Comparison of ENCODE assay signal across 17 cellular contexts in genomic region chr13:51258612-51259358, GRCh38. TPM values are rescaled to one million over a fixed set of nuclear protein-coding genes. Genes with fewer than 3 reads are reported as not detected.
A peak's percentile ranks its signal among the peaks of the same experiment; 100 is the strongest.
DNase-seq lines count a peak whose midpoint lies in the region; ATAC-seq and TF ChIP-seq lines count a peak whose summit lies in the region.
"Had no signal": no experiment of that assay in that cellular context is flagged by ENCODE, and none has a peak within 500 bp of the region (broad histone marks: within the 10 kb centered on the region; RNA-seq: fewer than 3 reads in every experiment).

No MANE protein-coding gene starts in this region.

- no peak overlapping the region for H3K14ac ChIP-seq in neuronal stem cell (ENCODE audit: low read length)

- peak overlapping the region; percentile 30 for H2BK12ac ChIP-seq in neuronal stem cell (ENCODE audit: low read length)

- H3K36me3 ChIP-seq in HEK293 (ENCODE audit: control insufficient read depth in 2 of 2, insufficient read depth in 1 of 2, low read length in 2 of 2) (no peaks in the 10 kb centered on the region), neuronal stem cell (replicated peaks in 1 of 2; ENCODE audit: control insufficient read depth in 2 of 2, insufficient read depth in 2 of 2, low read length in 2 of 2) (peaks cover 0 to 6% of the 10 kb centered on the region in 2 donors)
- H3K36me3 ChIP-seq: prostate gland had no signal

- H3K79me1 ChIP-seq in neuronal stem cell (ENCODE audit: low read depth, low read length): peaks cover 4% of the 10 kb centered on the region

- peak overlapping the region; percentile 25 for H2BK5ac ChIP-seq in neuronal stem cell (ENCODE audit: low read length)

- intact Hi-C loops in Right ventricle myocardium superior (cut with DNase I): no loop called here

- no peak overlapping the region for H4K8ac ChIP-seq in neuronal stem cell (ENCODE audit: low read depth, low read length)

- H2AFZ ChIP-seq in neuronal stem cell (ENCODE audit: low read length): peak overlapping the region; percentile 85

- no peak overlapping the region for H3K9ac ChIP-seq in neuronal stem cell (ENCODE audit: low read depth, low read length, poor library complexity)

- no peaks in the 10 kb centered on the region for H3K27me3 ChIP-seq in neuronal stem cell (ENCODE audit: control insufficient read depth in 3 of 3, insufficient read depth in 3 of 3, low read depth in 1 of 3, low read length in 3 of 3)
- H3K27me3 ChIP-seq: esophagus muscularis mucosa had no signal

- peak; percentile 45 to 90 for DNase-seq in NCI-H526 (lab: John Stamatoyannopoulos, UW)
- no peak for DNase-seq in Right ventricle myocardium superior
- no peak for DNase-seq in neuronal stem cell (ENCODE audit: low spot score)
- no peak for DNase-seq in midbrain (lab: John Stamatoyannopoulos, UW)
- DNase-seq in epidermal melanocyte (ENCODE audit: insufficient read length, low spot score): no peak
- DNase-seq: activated CD4-positive, CD25-positive, alpha-beta regulatory T cell; activated gamma-delta T cell; Caco-2; GDM1; kidney; NCI-H146; T-cell had no signal

- peak overlapping the region; percentile 41 for H3K18ac ChIP-seq in neuronal stem cell (ENCODE audit: low read length)

- H3K4me1 Mint-ChIP-seq in activated T-helper 17 cell treated with anti-CD3 and anti-CD28 coated beads, Interleukin-2, amount 50 U/mL, for 72 hours: no peaks in the 10 kb centered on the region
- H3K4me1 Mint-ChIP-seq: T-cell had no signal

- no peak overlapping the region for H3K27ac Mint-ChIP-seq in activated T-helper 17 cell treated with anti-CD3 and anti-CD28 coated beads, Interleukin-2, amount 50 U/mL, for 72 hours
- H3K27ac Mint-ChIP-seq: T-cell had no signal

- peak; percentile 63 for ATAC-seq in Right ventricle myocardium superior (ENCODE audit: poor library complexity)
- no peak for ATAC-seq in HG03460 (IDR thresholded peaks at IDR 0.05; ENCODE audit: unreplicated experiment)
- ATAC-seq in activated T-helper 17 cell treated with anti-CD3 and anti-CD28 coated beads, Interleukin-2, amount 50 U/mL, for 72 hours (replicated peaks): no peak
- ATAC-seq: T-cell had no signal

- no peaks in the 10 kb centered on the region for H3K9me3 Mint-ChIP-seq in activated T-helper 17 cell treated with anti-CD3 and anti-CD28 coated beads, Interleukin-2, amount 50 U/mL, for 72 hours
- H3K9me3 Mint-ChIP-seq: T-cell had no signal

- H3K27ac ChIP-seq in HEK293 (ENCODE audit: extremely low read depth, low read depth, low read length): no peak overlapping the region
- H3K27ac ChIP-seq in neuronal stem cell (replicated peaks; ENCODE audit: low read length): no peak overlapping the region
- H3K27ac ChIP-seq: esophagus muscularis mucosa, prostate gland had no signal

- H3K4me1 ChIP-seq in HEK293 (ENCODE audit: control insufficient read depth, insufficient read depth, low read length) (no peaks in the 10 kb centered on the region), neuronal stem cell (ENCODE audit: control insufficient read depth in 2 of 2, insufficient read depth in 1 of 2, low read depth in 1 of 2, low read length in 2 of 2) (peaks cover 8 to 33% of the 10 kb centered on the region in 2 donors)
- H3K4me1 ChIP-seq: Caco-2, prostate gland had no signal

- no peak overlapping the region for H3K4me3 Mint-ChIP-seq in activated T-helper 17 cell treated with anti-CD3 and anti-CD28 coated beads, Interleukin-2, amount 50 U/mL, for 72 hours
- H3K4me3 Mint-ChIP-seq: T-cell had no signal

- H3K4me2 ChIP-seq in neuronal stem cell (ENCODE audit: insufficient read depth, low read length, poor library complexity, severe bottlenecking): no peak overlapping the region

- no peaks in the 10 kb centered on the region for H3K36me3 Mint-ChIP-seq in activated T-helper 17 cell treated with anti-CD3 and anti-CD28 coated beads, Interleukin-2, amount 50 U/mL, for 72 hours (ENCODE audit: low read depth)
- H3K36me3 Mint-ChIP-seq: T-cell had no signal

- POLR2A ChIA-PET in HEK293 (lab: Yijun Ruan, JAX): no interaction called here

- H2AK5ac ChIP-seq in neuronal stem cell (ENCODE audit: low read depth, low read length): peak overlapping the region; percentile 64

- no peak overlapping the region for H2BK15ac ChIP-seq in neuronal stem cell (ENCODE audit: low read length)

- no peak overlapping the region for H4K91ac ChIP-seq in neuronal stem cell (ENCODE audit: low read depth, low read length, poor library complexity)

- CTCF ChIA-PET in HEK293 (lab: Yijun Ruan, JAX): no interaction called here

- no peak overlapping the region for H3K23ac ChIP-seq in neuronal stem cell (ENCODE audit: low read depth, low read length, poor library complexity)

- H3K4me3 ChIP-seq in HEK293 (ENCODE audit: low read depth, low read length): no peak overlapping the region
- no peak overlapping the region for H3K4me3 ChIP-seq in neuronal stem cell (ENCODE audit: low read length in 2 of 2)
- H3K4me3 ChIP-seq: esophagus muscularis mucosa, prostate gland had no signal

- no peak overlapping the region for H3K4ac ChIP-seq in neuronal stem cell (ENCODE audit: low read length)

- peaks cover 4% of the 10 kb centered on the region for H3K27me3 Mint-ChIP-seq in activated T-helper 17 cell treated with anti-CD3 and anti-CD28 coated beads, Interleukin-2, amount 50 U/mL, for 72 hours

- no peak for TF ChIP-seq CTCF in HEK293 (tag by site-specific recombination; IDR thresholded peaks at IDR 0.05)

- WGBS in neuronal stem cell (ENCODE audit: extremely low coverage in 2 of 2, insufficient read length in 2 of 2, insufficient replicate concordance in 1 of 2), 2 donors: no CpG with 5 or more reads among the region's 19 CpGs

- H3K9me3 ChIP-seq in HEK293 (ENCODE audit: control insufficient read depth, insufficient read depth, low read depth, low read length): no peaks in the 10 kb centered on the region
- H3K9me3 ChIP-seq in neuronal stem cell (replicated peaks in 1 of 2; ENCODE audit: control insufficient read depth in 2 of 2, insufficient read depth in 1 of 2, low read depth in 1 of 2, low read length in 2 of 2): no peaks in the 10 kb centered on the region
- H3K9me3 ChIP-seq: Caco-2, esophagus muscularis mucosa, prostate gland had no signal

- no peak overlapping the region for H2BK120ac ChIP-seq in neuronal stem cell (ENCODE audit: low read depth, low read length)

TF ChIP-seq in HEK293, 187 proteins besides CTCF, POLR2A, EP300 and RAD21:
- no peak for TF ChIP-seq ZNF513 (tag by site-specific recombination; IDR thresholded peaks at IDR 0.05)
- TF ChIP-seq YY1 (tag by site-specific recombination; IDR thresholded peaks at IDR 0.05): no peak
- TF ChIP-seq ZNF600 (tag by site-specific recombination; IDR thresholded peaks at IDR 0.05): no peak
- TF ChIP-seq ZNF792 (tag by site-specific recombination; IDR thresholded peaks at IDR 0.05): no peak
- peak; percentile 24; the same call in 1 of the 2 replicates for TF ChIP-seq SCRT2 (tag by site-specific recombination; IDR thresholded peaks at IDR 0.05)
- no peak for TF ChIP-seq ZNF560 (tag by site-specific recombination; IDR thresholded peaks at IDR 0.05; ENCODE audit: borderline replicate concordance)

RNA-seq across cellular contexts. Expression of gene FAM124A, which starts 36.6 kb away (rescaled TPM):
- 12.2 TPM for total RNA-seq in Right ventricle myocardium superior
- polyA plus RNA-seq in neuronal stem cell (2013, experiment 1 of 2): 7.8 TPM
- 7.9 TPM for polyA plus RNA-seq in neuronal stem cell (2013, experiment 2 of 2)
- 1 to 10 TPM in 1 of 2 donors, under 1 TPM in 1; 0.43 to 1.2 TPM for total RNA-seq in activated T-helper 17 cell treated with anti-CD3 and anti-CD28 coated beads, Interleukin-2, amount 50 U/mL, for 72 hours

Comparison
In these comparisons a context has a peak if more than half of its experiments do, and no peak if none do; other contexts are left out.
1. DNase-seq: peak in NCI-H526 (2 of 2); none in Right ventricle myocardium superior (single experiment), neuronal stem cell (single experiment), midbrain (single experiment) and epidermal melanocyte (single experiment).